In the genomic region with DNA sequence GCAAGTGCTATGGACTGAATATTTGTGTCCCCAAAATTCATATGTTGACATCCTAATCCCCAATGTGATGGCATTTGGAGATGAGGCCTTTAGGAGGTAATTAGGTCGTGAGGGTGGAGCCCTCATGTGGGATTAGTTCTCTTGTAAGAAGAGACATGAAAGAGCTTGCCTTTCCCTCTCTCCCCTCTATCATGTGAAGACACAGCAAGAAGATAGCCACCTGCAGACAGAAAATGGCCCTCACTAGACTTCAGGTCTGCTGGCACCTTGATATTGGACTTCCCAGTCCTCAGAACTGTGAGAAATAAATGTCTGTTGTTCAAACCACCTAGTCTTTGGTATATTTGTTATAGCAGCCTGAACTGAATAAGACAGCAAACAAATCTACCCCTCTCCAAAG, we compare ENCODE assay signal across 5 cellular contexts.
"Had no signal": no experiment of that assay in that cellular context is flagged by ENCODE, and none has a peak within 500 bp of the region (broad histone marks: within the 10 kb centered on the region; RNA-seq: fewer than 3 reads in every experiment).

No MANE protein-coding gene starts in this region.

- H3K4me3 ChIP-seq: GM23248, K562 had no signal

- H3K27ac ChIP-seq: GM23248 had no signal

- DNase-seq: GM23248, H9, HCEC 1CT, IMR-90 had no signal

- H2AFZ ChIP-seq: GM23248 had no signal

- H3K27ac Mint-ChIP-seq: H9 had no signal

- H3K4me3 Mint-ChIP-seq: H9 had no signal

- ATAC-seq: K562 had no signal
